In genomic region chr3:16888785-16889607, GRCh38 we compare ENCODE assay signal across 9 cellular contexts. TPM values are rescaled to one million over a fixed set of nuclear protein-coding genes. Genes with fewer than 3 reads are reported as not detected.
A peak's percentile ranks its signal among the peaks of the same experiment; 100 is the strongest.
DNase-seq lines count a peak whose midpoint lies in the region; ATAC-seq and TF ChIP-seq lines count a peak whose summit lies in the region.
"Had no signal": no experiment of that assay in that cellular context is flagged by ENCODE, and none has a peak within 500 bp of the region (broad histone marks: within the 10 kb centered on the region; RNA-seq: fewer than 3 reads in every experiment).

No MANE protein-coding gene starts in this region.

- DNase-seq in heart right ventricle = no peak
- DNase-seq in cardiac septum (ENCODE audit: low spot score) = no peak
- peak in 1 of 2 donors; percentile 38 for DNase-seq in stimulated activated naive CD8-positive, alpha-beta T cell treated with anti-CD3 and anti-CD28 coated beads, Interleukin-15, amount 100 ng/mL, for 72 hours
- DNase-seq in Ammon's horn (ENCODE audit: low spot score) = no peak
- no peak for DNase-seq in NCI-H2107 treated with DMSO at 0.1 percent for 48 hours (lab: John Stamatoyannopoulos, UW; ENCODE audit: unreplicated experiment)

- H3K9me3 Mint-ChIP-seq in activated naive CD4-positive, alpha-beta T cell treated with anti-CD3 and anti-CD28 coated beads, Interleukin-2, amount 50 U/mL, for 24 hours = no peaks in the 10 kb centered on the region
- H3K9me3 Mint-ChIP-seq in stimulated activated naive CD8-positive, alpha-beta T cell treated with anti-CD3 and anti-CD28 coated beads, Interleukin-15, amount 100 ng/mL, for 72 hours = no peaks in the 10 kb centered on the region

- peak overlapping the region in 6 of 10 donors; percentile 16 to 93 (median 82) for H3K4me3 ChIP-seq in heart right ventricle

- no peak for TF ChIP-seq CTCF in heart right ventricle (IDR thresholded peaks at IDR 0.05)

- 41 to 42% methylated on average over 9 of the region's 9 CpGs for WGBS in heart right ventricle, 2 donors

- no peaks in the 10 kb centered on the region for H3K27me3 Mint-ChIP-seq in activated naive CD4-positive, alpha-beta T cell treated with anti-CD3 and anti-CD28 coated beads, Interleukin-2, amount 50 U/mL, for 24 hours
- H3K27me3 Mint-ChIP-seq in stimulated activated naive CD8-positive, alpha-beta T cell treated with anti-CD3 and anti-CD28 coated beads, Interleukin-15, amount 100 ng/mL, for 72 hours = no peaks in the 10 kb centered on the region

- H3K4me3 Mint-ChIP-seq in activated naive CD4-positive, alpha-beta T cell treated with anti-CD3 and anti-CD28 coated beads, Interleukin-2, amount 50 U/mL, for 24 hours = peak overlapping the region; percentile 96
- peak overlapping the region; percentile 86 to 95 for H3K4me3 Mint-ChIP-seq in stimulated activated naive CD8-positive, alpha-beta T cell treated with anti-CD3 and anti-CD28 coated beads, Interleukin-15, amount 100 ng/mL, for 72 hours

- H3K4me1 Mint-ChIP-seq in activated naive CD4-positive, alpha-beta T cell treated with anti-CD3 and anti-CD28 coated beads, Interleukin-2, amount 50 U/mL, for 24 hours = peaks cover 77% of the 10 kb centered on the region
- peaks cover 73% of the 10 kb centered on the region for H3K4me1 Mint-ChIP-seq in stimulated activated naive CD8-positive, alpha-beta T cell treated with anti-CD3 and anti-CD28 coated beads, Interleukin-15, amount 100 ng/mL, for 72 hours

- ATAC-seq in heart right ventricle (no peak), HG03095 (IDR thresholded peaks at IDR 0.05; ENCODE audit: unreplicated experiment) (peak; percentile 47), HG02970 (IDR thresholded peaks at IDR 0.05; ENCODE audit: low FRiP score, unreplicated experiment) (no peak)
- ATAC-seq in stimulated activated naive CD8-positive, alpha-beta T cell treated with anti-CD3 and anti-CD28 coated beads, Interleukin-15, amount 100 ng/mL, for 72 hours = peak; percentile 60

- H3K27ac Mint-ChIP-seq in activated naive CD4-positive, alpha-beta T cell treated with anti-CD3 and anti-CD28 coated beads, Interleukin-2, amount 50 U/mL, for 24 hours = peak overlapping the region; percentile 98
- peak overlapping the region; percentile 98 for H3K27ac Mint-ChIP-seq in stimulated activated naive CD8-positive, alpha-beta T cell treated with anti-CD3 and anti-CD28 coated beads, Interleukin-15, amount 100 ng/mL, for 72 hours

- no peaks in the 10 kb centered on the region for H3K9me3 ChIP-seq in heart right ventricle
- H3K9me3 ChIP-seq: thoracic aorta had no signal

- H3K4me1 ChIP-seq in heart right ventricle = peaks cover 6 to 78% (median 63%) of the 10 kb centered on the region in 9 donors

- no peaks in the 10 kb centered on the region for H3K36me3 ChIP-seq in heart right ventricle
- H3K36me3 ChIP-seq: thoracic aorta had no signal

- peak overlapping the region in 8 of 10 donors; percentile 25 to 98 (median 90) for H3K27ac ChIP-seq in heart right ventricle
- H3K27ac ChIP-seq: thoracic aorta had no signal

- H3K27me3 ChIP-seq in heart right ventricle = no peaks in the 10 kb centered on the region

- intact Hi-C loops in heart right ventricle (cut with DNase I) = loop anchor here in 9 of 10 donors (5.0 to 10.0 kb wide), 10 partner anchors 124 to 346 kb away; partner anchors contain the start of gene DAZL (in 4 of the 9)
- intact Hi-C loops in cardiac septum (cut with DNase I) = loop anchor here (10.0 kb wide), 1 partner anchor 346 kb away; no protein-coding TSS in a partner anchor

- no peaks in the 10 kb centered on the region for H3K36me3 Mint-ChIP-seq in activated naive CD4-positive, alpha-beta T cell treated with anti-CD3 and anti-CD28 coated beads, Interleukin-2, amount 50 U/mL, for 24 hours

RNA-seq across cellular contexts. Expression of gene PLCL2, which starts 4.2 kb away (rescaled TPM):
- total RNA-seq in heart right ventricle = 10 to 100 TPM; 35.5 to 79.8 (median 57.0) TPM
- polyA plus RNA-seq in heart right ventricle = 10 to 100 TPM in 1 of 2 donors, 1 to 10 TPM in 1; 8.7 to 12.8 TPM
- 27.0 TPM for total RNA-seq in cardiac septum

Comparison
In these comparisons a context has a peak if more than half of its experiments do, and no peak if none do; other contexts are left out.
1. ATAC-seq: peak in HG03095 (single experiment) and stimulated activated naive CD8-positive, alpha-beta T cell treated with anti-CD3 and anti-CD28 coated beads, Interleukin-15, amount 100 ng/mL, for 72 hours (single experiment); none in heart right ventricle (0 of 8) and HG02970 (single experiment).